In genomic region chr12:50057000-50057841, GRCh38 we compare ENCODE assay signal across 9 cellular contexts. TPM values are rescaled to one million over a fixed set of nuclear protein-coding genes. Genes with fewer than 3 reads are reported as not detected.
DNase-seq lines count a peak whose midpoint lies in the region; ATAC-seq, FAIRE-seq and TF ChIP-seq lines count a peak whose summit lies in the region.
"Had no signal": no experiment of that assay in that cellular context is flagged by ENCODE, and none has a peak within 500 bp of the region (broad histone marks: within the 10 kb centered on the region; RNA-seq: fewer than 3 reads in every experiment).

Gene ASIC1 (plus strand): TSS chr12:50057596. CDS start chr12:50058767, 1,171 bp downstream.

- 1% methylated on average over 88 of the region's 88 CpGs for WGBS in liver

- H3K4me3 Mint-ChIP-seq in activated CD4-positive, alpha-beta T cell treated with anti-CD3 and anti-CD28 coated beads, Interleukin-2, amount 10 ng/mL, durations not matched to agents 24 days and 14 days: peak within 1 kb of the TSS; percentile 90

- peak in 1 of 2 donors; percentile 14 for TF ChIP-seq RAD21 in liver (IDR thresholded peaks at IDR 0.05)

- H3K9ac ChIP-seq in liver (ENCODE audit: low read depth in 1 of 2, low read length in 2 of 2): no peak within 1 kb of the TSS

- H3K36me3 ChIP-seq in liver (ENCODE audit: control insufficient read depth in 4 of 4, insufficient read depth in 3 of 4, low read depth in 1 of 4, low read length in 3 of 4): no peaks in the 10 kb centered on the region

- DNase-seq in GM12892 (ENCODE audit: insufficient read length): peak; percentile 59
- DNase-seq in NCI-H1930 (lab: John Stamatoyannopoulos, UW): peak; percentile 31 to 57
- peak; percentile 85 for DNase-seq in activated CD4-positive, alpha-beta T cell treated with anti-CD3 and anti-CD28 coated beads, Interleukin-2, amount 10 ng/mL, durations not matched to agents 24 days and 14 days
- peak; percentile 16 to 68 for DNase-seq in dermis microvascular lymphatic vessel endothelial cell (ENCODE audit: low read depth in 2 of 2)
- DNase-seq in stimulated activated CD4-positive, alpha-beta T cell treated with anti-CD3 and anti-CD28 coated beads, Interleukin-2, amount 100 ng/mL, for 24 hours: peak; percentile 57 to 69

- peaks cover 0 to 2% (median 0%) of the 10 kb centered on the region in 4 donors for H3K27me3 ChIP-seq in liver (ENCODE audit: control insufficient read depth in 4 of 4, insufficient read depth in 4 of 4, low read length in 3 of 4)

- H3K27me3 Mint-ChIP-seq in activated CD4-positive, alpha-beta T cell treated with anti-CD3 and anti-CD28 coated beads, Interleukin-2, amount 10 ng/mL, durations not matched to agents 24 days and 14 days: peaks cover 32% of the 10 kb centered on the region

- peak within 1 kb of the TSS; percentile 73 for H3K27ac Mint-ChIP-seq in activated CD4-positive, alpha-beta T cell treated with anti-CD3 and anti-CD28 coated beads, Interleukin-2, amount 10 ng/mL, durations not matched to agents 24 days and 14 days

- H3K36me3 Mint-ChIP-seq in activated CD4-positive, alpha-beta T cell treated with anti-CD3 and anti-CD28 coated beads, Interleukin-2, amount 10 ng/mL, durations not matched to agents 24 days and 14 days (ENCODE audit: low read depth): peaks cover 6% of the 10 kb centered on the region

- TF ChIP-seq CTCF in liver (IDR thresholded peaks at IDR 0.05; ENCODE audit: low read depth, low read length, missing input control): no peak

- peak; percentile 85 for FAIRE-seq in GM12892 (lab: Jason Lieb, UNC)
- FAIRE-seq: islet of Langerhans had no signal

- no peak for ATAC-seq in GM21515 (IDR thresholded peaks at IDR 0.05; ENCODE audit: unreplicated experiment)
- no peak for ATAC-seq in HG03469 (IDR thresholded peaks at IDR 0.05; ENCODE audit: unreplicated experiment)

- peaks cover 44% of the 10 kb centered on the region for H3K4me1 Mint-ChIP-seq in activated CD4-positive, alpha-beta T cell treated with anti-CD3 and anti-CD28 coated beads, Interleukin-2, amount 10 ng/mL, durations not matched to agents 24 days and 14 days

- TF ChIP-seq POLR2A in GM12892 (IDR thresholded peaks at IDR 0.05; ENCODE audit: low read depth, low read length): no peak

- H3K4me1 ChIP-seq in liver (ENCODE audit: control insufficient read depth in 4 of 4, insufficient read depth in 4 of 4, low read length in 3 of 4): peaks cover 7 to 20% (median 10%) of the 10 kb centered on the region in 4 donors

- H3K27ac ChIP-seq in liver (ENCODE audit: low read depth in 1 of 2, low read length in 2 of 2): no peak within 1 kb of the TSS

- no peaks in the 10 kb centered on the region for H3K9me3 ChIP-seq in liver (ENCODE audit: control insufficient read depth in 4 of 4, low read length in 3 of 4)

- no peaks in the 10 kb centered on the region for H3K9me3 Mint-ChIP-seq in activated CD4-positive, alpha-beta T cell treated with anti-CD3 and anti-CD28 coated beads, Interleukin-2, amount 10 ng/mL, durations not matched to agents 24 days and 14 days

- intact Hi-C loops in activated CD4-positive, alpha-beta T cell treated with anti-CD3 and anti-CD28 coated beads, Interleukin-2, amount 10 ng/mL, durations not matched to agents 24 days and 14 days (cut with micrococcal nuclease): loop anchor here (1.0 kb wide), 2 partner anchors 18 to 90 kb away; no protein-coding TSS in a partner anchor

- H3K4me3 ChIP-seq in liver (ENCODE audit: low read depth in 1 of 3, low read length in 3 of 3): peak within 1 kb of the TSS; percentile 51 to 61 (median 55)

TF ChIP-seq in liver, 16 proteins besides CTCF, POLR2A, EP300 and RAD21:
- no peak for TF ChIP-seq FOXA2 (IDR thresholded peaks at IDR 0.05)
- no peak for TF ChIP-seq TAF1 (conservative IDR thresholded peaks at IDR 0.05)
- TF ChIP-seq YY1 (IDR thresholded peaks at IDR 0.05): no peak
- TF ChIP-seq, protein P1, sequence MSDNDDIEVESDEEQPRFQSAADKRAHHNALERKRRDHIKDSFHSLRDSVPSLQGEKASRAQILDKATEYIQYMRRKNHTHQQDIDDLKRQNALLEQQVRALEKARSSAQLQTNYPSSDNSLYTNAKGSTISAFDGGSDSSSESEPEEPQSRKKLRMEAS (IDR thresholded peaks at IDR 0.05): no peak
- no peak for TF ChIP-seq FOXA1 (IDR thresholded peaks at IDR 0.05)
- TF ChIP-seq NR2F2 (IDR thresholded peaks at IDR 0.05): no peak
- TF ChIP-seq HNF4G (IDR thresholded peaks at IDR 0.05): no peak
- TF ChIP-seq, protein P2, sequence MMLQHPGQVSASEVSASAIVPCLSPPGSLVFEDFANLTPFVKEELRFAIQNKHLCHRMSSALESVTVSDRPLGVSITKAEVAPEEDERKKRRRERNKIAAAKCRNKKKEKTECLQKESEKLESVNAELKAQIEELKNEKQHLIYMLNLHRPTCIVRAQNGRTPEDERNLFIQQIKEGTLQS (IDR thresholded peaks at IDR 0.05): no peak
- no peak for TF ChIP-seq RXRA (IDR thresholded peaks at IDR 0.05)
- TF ChIP-seq, protein P3, sequence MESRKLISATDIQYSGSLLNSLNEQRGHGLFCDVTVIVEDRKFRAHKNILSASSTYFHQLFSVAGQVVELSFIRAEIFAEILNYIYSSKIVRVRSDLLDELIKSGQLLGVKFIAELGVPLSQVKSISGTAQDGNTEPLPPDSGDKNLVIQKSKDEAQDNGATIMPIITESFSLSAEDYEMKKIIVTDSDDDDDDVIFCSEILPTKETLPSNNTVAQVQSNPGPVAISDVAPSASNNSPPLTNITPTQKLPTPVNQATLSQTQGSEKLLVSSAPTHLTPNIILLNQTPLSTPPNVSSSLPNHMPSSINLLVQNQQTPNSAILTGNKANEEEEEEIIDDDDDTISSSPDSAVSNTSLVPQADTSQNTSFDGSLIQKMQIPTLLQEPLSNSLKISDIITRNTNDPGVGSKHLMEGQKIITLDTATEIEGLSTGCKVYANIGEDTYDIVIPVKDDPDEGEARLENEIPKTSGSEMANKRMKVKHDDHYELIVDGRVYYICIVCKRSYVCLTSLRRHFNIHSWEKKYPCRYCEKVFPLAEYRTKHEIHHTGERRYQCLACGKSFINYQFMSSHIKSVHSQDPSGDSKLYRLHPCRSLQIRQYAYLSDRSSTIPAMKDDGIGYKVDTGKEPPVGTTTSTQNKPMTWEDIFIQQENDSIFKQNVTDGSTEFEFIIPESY (IDR thresholded peaks at IDR 0.05): no peak
- no peak for TF ChIP-seq SP1 (IDR thresholded peaks at IDR 0.05)
- TF ChIP-seq GABPA (IDR thresholded peaks at IDR 0.05 in 1 of 2, conservative IDR thresholded peaks at IDR 0.05 in 1 of 2): no peak
- TF ChIP-seq EGR1 (IDR thresholded peaks at IDR 0.05; ENCODE audit: low read depth in 2 of 2): no peak
- no peak for TF ChIP-seq REST (IDR thresholded peaks at IDR 0.05)
- no peak for TF ChIP-seq HNF4A (conservative IDR thresholded peaks at IDR 0.05)
- TF ChIP-seq JUND (IDR thresholded peaks at IDR 0.05): no peak

RNA-seq across cellular contexts. Expression of gene ASIC1, which starts in this region (rescaled TPM):
- polyA plus RNA-seq in GM12892 (2012; ENCODE audit: missing spikeins): 0.51 TPM
- total RNA-seq in activated CD4-positive, alpha-beta T cell treated with anti-CD3 and anti-CD28 coated beads, Interleukin-2, amount 10 ng/mL, durations not matched to agents 24 days and 14 days: 17.6 and 19.7 TPM in 2 replicates
- total RNA-seq in dermis microvascular lymphatic vessel endothelial cell: under 0.01 TPM in 1 of 2 replicates, not detected in the other
- total RNA-seq in liver: under 1 TPM; 0.05 to 0.08 TPM
- under 1 TPM in 1 of 2 donors, not detected in 1; 0.06 TPM for polyA plus RNA-seq in liver

Comparison
In these comparisons a context has a peak if more than half of its experiments do, and no peak if none do; other contexts are left out.
1. RNA of gene ASIC1 (total RNA-seq): 17.6 to 19.7 TPM in activated CD4-positive, alpha-beta T cell treated with anti-CD3 and anti-CD28 coated beads, Interleukin-2, amount 10 ng/mL, durations not matched to agents 24 days and 14 days; 0.05 to 0.08 TPM in liver and under 0.01 TPM in dermis microvascular lymphatic vessel endothelial cell; every median in the first group is over 10 times any median in the second.
2. Peak in DNase-seq in dermis microvascular lymphatic vessel endothelial cell; RNA of the gene not detected or under 1 TPM.
3. Peak in every context shown above with its lines, with median percentiles within 50 percentile points of each other: DNase-seq.